ENCODE assay signal across 1 cellular context in the genomic region with DNA sequence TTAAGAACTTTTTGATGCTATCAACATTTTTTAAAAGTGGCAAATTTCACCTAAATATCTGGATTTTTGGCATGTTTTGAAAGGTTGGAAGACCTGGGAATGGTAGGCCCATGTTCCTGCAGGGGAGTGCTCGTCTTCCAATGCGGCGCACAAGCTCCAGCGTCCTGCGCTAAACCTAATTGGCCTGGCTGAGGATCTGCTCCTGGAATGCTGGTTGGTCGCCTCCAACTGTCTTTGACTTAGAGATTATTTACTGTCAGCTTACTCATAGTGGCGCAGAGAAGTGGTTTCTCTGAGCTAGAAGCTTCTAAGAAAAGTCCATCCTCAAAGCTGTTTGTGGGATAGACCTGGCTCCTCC.
TF ChIP-seq lines count a peak whose summit lies in the region.

No MANE protein-coding gene starts in this region.

TF ChIP-seq in A549, 52 proteins besides CTCF, POLR2A, EP300 and RAD21 (continued from another document):
- no peak for TF ChIP-seq REST (IDR thresholded peaks at IDR 0.05)
